Comparison of ENCODE assay signal across 26 cellular contexts in the genomic region with DNA sequence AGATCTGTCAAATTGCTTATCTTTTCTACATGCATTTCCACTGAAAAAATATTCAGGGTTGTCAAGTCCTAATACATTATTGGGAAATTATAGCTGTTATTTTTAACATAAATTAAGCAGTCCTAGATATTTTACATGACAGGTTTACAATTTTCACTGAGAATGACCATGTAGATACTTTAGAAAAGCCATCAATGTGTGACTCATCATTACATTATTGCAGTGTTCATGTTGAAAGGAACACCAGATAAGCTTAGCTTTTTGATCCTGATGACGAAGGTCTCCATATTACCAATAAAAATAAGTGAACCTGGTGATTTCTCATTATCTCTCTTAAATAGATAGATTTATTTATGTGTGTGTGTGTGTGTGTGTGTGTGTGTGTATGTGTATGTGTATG.
"Had no signal": no experiment of that assay in that cellular context is flagged by ENCODE, and none has a peak within 500 bp of the region (broad histone marks: within the 10 kb centered on the region; RNA-seq: fewer than 3 reads in every experiment).

No MANE protein-coding gene starts in this region.

- H3K4me1 ChIP-seq: ascending aorta, Peyer's patch had no signal

- H3K27ac Mint-ChIP-seq: activated CD4-positive, alpha-beta T cell treated with anti-CD3 and anti-CD28 coated beads, Interleukin-2, amount 10 ng/mL, durations not matched to agents 24 days and 14 days; activated CD8-positive, alpha-beta T cell treated with anti-CD3 and anti-CD28 coated beads for 36 hours; activated naive CD4-positive, alpha-beta T cell treated with anti-CD3 and anti-CD28 coated beads, Interleukin-2, amount 50 U/mL, for 24 hours; activated naive CD8-positive, alpha-beta T cell treated with anti-CD3 and anti-CD28 coated beads, Interleukin-2, amount 10 ng/mL, durations not matched to agents 7 days and 5 days; activated T-cell treated with anti-CD3 and anti-CD28 coated beads, Interleukin-2, amount 50 U/mL, for 72 hours; activated T-helper 17 cell treated with anti-CD3 and anti-CD28 coated beads, Interleukin-2, amount 50 U/mL, for 72 hours had no signal

- DNase-seq: activated CD4-positive, alpha-beta T cell treated with anti-CD3 and anti-CD28 coated beads, Interleukin-2, amount 10 ng/mL, durations not matched to agents 24 days and 14 days; activated CD4-positive, alpha-beta T cell treated with anti-CD3 and anti-CD28 coated beads, Interleukin-2, amount 50 U/mL, for 4 hours; activated CD8-positive, alpha-beta T cell treated with anti-CD3 and anti-CD28 coated beads for 36 hours; activated effector memory CD4-positive, alpha-beta T cell treated with anti-CD3 and anti-CD28 coated beads, Interleukin-2, amount 50 U/mL, for 16 hours; activated naive CD4-positive, alpha-beta T cell treated with Interleukin-2 at 50 U/mL for 16 hours; activated naive CD8-positive, alpha-beta T cell treated with anti-CD3 and anti-CD28 coated beads, Interleukin-2, amount 10 ng/mL, durations not matched to agents 7 days and 5 days; activated T-cell treated with anti-CD3 and anti-CD28 coated beads, Interleukin-2, amount 50 U/mL, for 1 hour; activated T-cell treated with anti-CD3 and anti-CD28 coated beads, Interleukin-2, amount 50 U/mL, for 72 hours; amygdala; NCI-H1105; NCI-H1417 treated with DMSO at 0.1 percent for 48 hours; NCI-H345; NCI-H524 treated with DMSO at 0.1 percent for 48 hours; NCI-H748 treated with DMSO at 0.1 percent for 48 hours; NK-92 treated with Interleukin-12 subunit alpha and Interleukin-12 subunit beta, amount 100 ng/mL, for 24 hours; PC-3; Peyer's patch; RPMI8226; SIG-M5; T1000 had no signal

- H3K36me3 ChIP-seq: ascending aorta, cardiac muscle cell, Peyer's patch had no signal

- H3K9me3 Mint-ChIP-seq: activated CD4-positive, alpha-beta T cell treated with anti-CD3 and anti-CD28 coated beads, Interleukin-2, amount 10 ng/mL, durations not matched to agents 24 days and 14 days had no signal

- ATAC-seq: activated CD8-positive, alpha-beta T cell treated with anti-CD3 and anti-CD28 coated beads for 36 hours; activated T-cell treated with anti-CD3 and anti-CD28 coated beads, Interleukin-2, amount 50 U/mL, for 72 hours; activated T-helper 17 cell treated with anti-CD3 and anti-CD28 coated beads, Interleukin-2, amount 50 U/mL, for 72 hours; PC-3; Right ventricle myocardium inferior had no signal

- H3K4me3 Mint-ChIP-seq: activated CD4-positive, alpha-beta T cell treated with anti-CD3 and anti-CD28 coated beads, Interleukin-2, amount 10 ng/mL, durations not matched to agents 24 days and 14 days; activated CD8-positive, alpha-beta T cell treated with anti-CD3 and anti-CD28 coated beads for 36 hours; activated naive CD4-positive, alpha-beta T cell treated with anti-CD3 and anti-CD28 coated beads, Interleukin-2, amount 50 U/mL, for 24 hours; activated naive CD8-positive, alpha-beta T cell treated with anti-CD3 and anti-CD28 coated beads, Interleukin-2, amount 10 ng/mL, durations not matched to agents 7 days and 5 days; activated T-cell treated with anti-CD3 and anti-CD28 coated beads, Interleukin-2, amount 50 U/mL, for 72 hours; activated T-helper 17 cell treated with anti-CD3 and anti-CD28 coated beads, Interleukin-2, amount 50 U/mL, for 72 hours; central memory CD8-positive, alpha-beta T cell had no signal

- H3K4me3 ChIP-seq: ascending aorta, cardiac muscle cell, Peyer's patch had no signal

- H3K27ac ChIP-seq: ascending aorta, cardiac muscle cell, Peyer's patch had no signal

- H3K4me1 Mint-ChIP-seq: activated CD4-positive, alpha-beta T cell treated with anti-CD3 and anti-CD28 coated beads, Interleukin-2, amount 10 ng/mL, durations not matched to agents 24 days and 14 days; activated naive CD4-positive, alpha-beta T cell treated with anti-CD3 and anti-CD28 coated beads, Interleukin-2, amount 50 U/mL, for 24 hours; activated naive CD8-positive, alpha-beta T cell treated with anti-CD3 and anti-CD28 coated beads, Interleukin-2, amount 10 ng/mL, durations not matched to agents 7 days and 5 days; activated T-helper 17 cell treated with anti-CD3 and anti-CD28 coated beads, Interleukin-2, amount 50 U/mL, for 72 hours; central memory CD8-positive, alpha-beta T cell had no signal

- H3K27me3 Mint-ChIP-seq: activated CD4-positive, alpha-beta T cell treated with anti-CD3 and anti-CD28 coated beads, Interleukin-2, amount 10 ng/mL, durations not matched to agents 24 days and 14 days; activated CD8-positive, alpha-beta T cell treated with anti-CD3 and anti-CD28 coated beads for 36 hours; activated naive CD4-positive, alpha-beta T cell treated with anti-CD3 and anti-CD28 coated beads, Interleukin-2, amount 50 U/mL, for 24 hours; activated naive CD8-positive, alpha-beta T cell treated with anti-CD3 and anti-CD28 coated beads, Interleukin-2, amount 10 ng/mL, durations not matched to agents 7 days and 5 days; activated T-helper 17 cell treated with anti-CD3 and anti-CD28 coated beads, Interleukin-2, amount 50 U/mL, for 72 hours; central memory CD8-positive, alpha-beta T cell had no signal

- H3K9me3 ChIP-seq: ascending aorta, Peyer's patch had no signal

- H3K36me3 Mint-ChIP-seq: activated naive CD4-positive, alpha-beta T cell treated with anti-CD3 and anti-CD28 coated beads, Interleukin-2, amount 50 U/mL, for 24 hours; activated naive CD8-positive, alpha-beta T cell treated with anti-CD3 and anti-CD28 coated beads, Interleukin-2, amount 10 ng/mL, durations not matched to agents 7 days and 5 days had no signal

- H3K27me3 ChIP-seq: ascending aorta, cardiac muscle cell, Peyer's patch had no signal
